In genomic region chr1:27049607-27050006, GRCh38 we compare ENCODE assay signal across 21 cellular contexts. TPM values are rescaled to one million over a fixed set of nuclear protein-coding genes. Genes with fewer than 3 reads are reported as not detected.
DNase-seq lines count a peak whose midpoint lies in the region; ATAC-seq lines count a peak whose summit lies in the region.
"Had no signal": no experiment of that assay in that cellular context is flagged by ENCODE, and none has a peak within 500 bp of the region (broad histone marks: within the 10 kb centered on the region; RNA-seq: fewer than 3 reads in every experiment).

No MANE protein-coding gene starts in this region.

- no peaks in the 10 kb centered on the region for H3K9me2 ChIP-seq in Karpas-422 (replicated peaks; ENCODE audit: insufficient read depth, low read length)

- H4K20me1 ChIP-seq in Karpas-422 (ENCODE audit: insufficient read depth, low read depth, low read length), result no peaks in the 10 kb centered on the region
- H4K20me1 ChIP-seq: BLaER1 had no signal

- DNase-seq in NCI-H1436 (lab: John Stamatoyannopoulos, UW) (peak; percentile 31), NCI-H1436 treated with DMSO at 0.1 percent for 48 hours (lab: John Stamatoyannopoulos, UW) (no peak), Karpas-422 (peak; percentile 95), RPMI8226 (peak; percentile 73), hypothalamus (lab: John Stamatoyannopoulos, UW) (no peak)
- DNase-seq: amniotic stem cell; central memory CD4-positive, alpha-beta T cell; effector memory CD8-positive, alpha-beta T cell; mesenchymal stem cell; NCI-H2081; NCI-H524; thyroid gland had no signal

- no peaks in the 10 kb centered on the region for H3K27me3 ChIP-seq in Karpas-422 (ENCODE audit: low read length)
- H3K27me3 ChIP-seq in iPS-20b (ENCODE audit: insufficient read depth, low read length), result no peaks in the 10 kb centered on the region
- H3K27me3 ChIP-seq: BLaER1, thyroid gland had no signal

- H3K36me3 ChIP-seq in Karpas-422 (ENCODE audit: insufficient read depth, low read length) (no peaks in the 10 kb centered on the region), iPS-20b (ENCODE audit: insufficient read depth, low read depth, low read length) (no peaks in the 10 kb centered on the region)
- H3K36me3 ChIP-seq: BLaER1, thyroid gland had no signal

- no peak for ATAC-seq in activated CD4-positive, CD25-positive, alpha-beta regulatory T cell treated with anti-CD3 and anti-CD28 coated beads, Interleukin-2, amount 50 U/mL, for 24 hours
- no peak for ATAC-seq in HG02840 (IDR thresholded peaks at IDR 0.05; ENCODE audit: low FRiP score, unreplicated experiment)
- ATAC-seq: activated T-helper 17 cell treated with anti-CD3 and anti-CD28 coated beads, Interleukin-2, amount 50 U/mL, for 72 hours; effector memory CD8-positive, alpha-beta T cell; natural killer cell treated with Interleukin-12 subunit alpha and Interleukin-12 subunit beta and Interleukin-15 and Interleukin-18, amount 100 ng/mL, for 72 hours had no signal

- H3K9me3 ChIP-seq in Karpas-422 (ENCODE audit: low read length) (no peaks in the 10 kb centered on the region), iPS-20b (ENCODE audit: insufficient read depth, low read depth, low read length) (no peaks in the 10 kb centered on the region)
- H3K9me3 ChIP-seq: BLaER1, thyroid gland had no signal

- no peaks in the 10 kb centered on the region for H3K79me2 ChIP-seq in Karpas-422 (ENCODE audit: low read length)

- H3K4me3 ChIP-seq in Karpas-422 (ENCODE audit: low read length) (no peak overlapping the region), iPS-20b (ENCODE audit: low read length) (no peak overlapping the region)
- H3K4me3 ChIP-seq: BLaER1, skin epidermis, thyroid gland had no signal

- H3K4me1 ChIP-seq in Karpas-422 (ENCODE audit: low read length) (peaks cover 15% of the 10 kb centered on the region), iPS-20b (ENCODE audit: insufficient read depth, low read length) (peaks cover 23% of the 10 kb centered on the region)

- H3K9ac ChIP-seq in Karpas-422 (ENCODE audit: low read length) (peak overlapping the region; percentile 42; the same call in 1 of the 2 replicates), iPS-20b (ENCODE audit: low read depth, low read length) (no peak overlapping the region; the same call in 1 of the 2 replicates)
- H3K9ac ChIP-seq: BLaER1 had no signal

- H3K27ac ChIP-seq in Karpas-422 (ENCODE audit: low read length), result no peak overlapping the region
- H3K27ac ChIP-seq in iPS-20b (ENCODE audit: low read length), result peak overlapping the region; percentile 85
- H3K27ac ChIP-seq: 22Rv1, BLaER1, skin epidermis, thyroid gland, VCaP had no signal

- 0 out of 2 replicates have a peak overlapping the region, but pooled peaks have one; percentile 19 for H2AFZ ChIP-seq in Karpas-422 (ENCODE audit: low read length)

- no peak overlapping the region for H3K4me2 ChIP-seq in Karpas-422 (ENCODE audit: low read depth, low read length, poor library complexity, severe bottlenecking)
- H3K4me2 ChIP-seq: BLaER1 had no signal

RNA-seq across cellular contexts. Expression of gene TENT5B, which starts 37.0 kb away (rescaled TPM):
- not detected in 2 replicates for total RNA-seq in Karpas-422 (2014; rRNA removed; shearing (Covaris generic); ENCODE audit: low replicate concordance)
- total RNA-seq: activated T-helper 17 cell treated with anti-CD3 and anti-CD28 coated beads, Interleukin-2, amount 50 U/mL, for 72 hours; natural killer cell treated with Interleukin-12 subunit alpha and Interleukin-12 subunit beta and Interleukin-15 and Interleukin-18, amount 100 ng/mL, for 72 hours had no signal

RNA-seq across cellular contexts. Expression of gene TRNP1, which starts 56.1 kb away (rescaled TPM):
- total RNA-seq in Karpas-422 (2014; rRNA removed; shearing (Covaris generic); ENCODE audit: low replicate concordance), result not detected in 2 replicates
- total RNA-seq: activated T-helper 17 cell treated with anti-CD3 and anti-CD28 coated beads, Interleukin-2, amount 50 U/mL, for 72 hours had no signal

Comparison
In these comparisons a context has a peak if more than half of its experiments do, and no peak if none do; other contexts are left out.
1. DNase-seq: peak in NCI-H1436 (single experiment), Karpas-422 (single experiment) and RPMI8226 (single experiment); none in NCI-H1436 treated with DMSO at 0.1 percent for 48 hours (single experiment) and hypothalamus (0 of 51).